1 cellular context compared by ENCODE assay signal in the genomic region with DNA sequence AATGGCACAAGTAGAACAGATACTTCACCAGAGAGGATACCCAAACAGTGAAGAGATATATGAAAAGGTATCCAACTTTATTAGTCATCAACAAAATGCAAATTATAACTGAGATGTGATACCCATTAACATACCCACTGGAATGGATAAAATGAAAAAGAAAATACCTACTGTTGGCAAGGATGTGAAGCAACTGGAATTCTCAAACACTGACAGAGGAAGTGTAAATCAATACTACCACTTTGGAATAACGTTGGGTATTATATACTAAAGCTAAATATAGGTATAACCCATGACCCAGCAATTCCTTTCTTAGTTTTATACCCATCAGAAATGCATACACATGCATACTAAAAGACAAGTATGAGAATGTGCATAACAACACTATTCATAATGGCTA.
TF ChIP-seq lines count a peak whose summit lies in the region.

No MANE protein-coding gene starts in this region.

TF ChIP-seq in H1, 55 proteins besides CTCF, POLR2A, EP300 and RAD21 (continued from another document):
- TF ChIP-seq KDM1A (IDR thresholded peaks at IDR 0.05; ENCODE audit: borderline replicate concordance, low read length) (no peak), SAP30 (IDR thresholded peaks at IDR 0.05; ENCODE audit: insufficient read depth, insufficient replicate concordance, low read length) (no peak), CEBPB (IDR thresholded peaks at IDR 0.05; ENCODE audit: low read depth, low read length) (no peak), GABPA (IDR thresholded peaks at IDR 0.05; ENCODE audit: borderline replicate concordance, insufficient read depth, low read length) (no peak), CBX8 (IDR thresholded peaks at IDR 0.05; ENCODE audit: borderline replicate concordance, low read depth, low read length) (no peak), NRF1 (IDR thresholded peaks at IDR 0.05; ENCODE audit: low read depth, low read length) (no peak), RFX5 (IDR thresholded peaks at IDR 0.05; ENCODE audit: borderline replicate concordance, low read depth, low read length) (no peak), CHD2 (IDR thresholded peaks at IDR 0.05; ENCODE audit: low read length) (no peak), POLR2AphosphoS5 (IDR thresholded peaks at IDR 0.05; ENCODE audit: low read depth, low read length) (no peak), JUND (IDR thresholded peaks at IDR 0.05; ENCODE audit: low read length) (no peak), RBBP5 (IDR thresholded peaks at IDR 0.05; ENCODE audit: borderline replicate concordance, low read depth, low read length) (no peak), BACH1 (IDR thresholded peaks at IDR 0.05; ENCODE audit: low read length) (no peak), KDM4A (IDR thresholded peaks at IDR 0.05; ENCODE audit: low read depth, low read length, severe bottlenecking) (no peak), HDAC2 (IDR thresholded peaks at IDR 0.05; ENCODE audit: borderline replicate concordance in 1 of 2, low read depth in 2 of 2, low read length in 2 of 2) (no peak), CHD1 (IDR thresholded peaks at IDR 0.05; ENCODE audit: low read depth, low read length) (no peak)
TF ChIP-seq in H1: peak in this region for 0.
